Comparison of ENCODE assay signal across 18 cellular contexts in genomic region chr6:169707772-169708171, GRCh38. TPM values are rescaled to one million over a fixed set of nuclear protein-coding genes. Genes with fewer than 3 reads are reported as not detected.
DNase-seq lines count a peak whose midpoint lies in the region; ATAC-seq and TF ChIP-seq lines count a peak whose summit lies in the region.
"Had no signal": no experiment of that assay in that cellular context is flagged by ENCODE, and none has a peak within 500 bp of the region (broad histone marks: within the 10 kb centered on the region; RNA-seq: fewer than 3 reads in every experiment).

No MANE protein-coding gene starts in this region.

- no peak for DNase-seq in activated CD8-positive, alpha-beta T cell treated with anti-CD3 and anti-CD28 coated beads for 36 hours
- no peak for DNase-seq in activated CD8-positive, alpha-beta T cell treated with anti-CD3 and anti-CD28 coated beads, Interleukin-2, amount 10 ng/mL, durations not matched to agents 7 days and 5 days
- DNase-seq in DND-41 (no peak), OCI-M1 (lab: John Stamatoyannopoulos, UW) (peak; percentile 83), LoVo (ENCODE audit: low spot score) (no peak), WTC11 (ENCODE audit: low spot score) (no peak)
- DNase-seq in effector memory CD8-positive, alpha-beta T cell: no peak
- DNase-seq in stimulated activated CD4-positive, alpha-beta T cell treated with anti-CD3 and anti-CD28 coated beads, Interleukin-4, amount 100 ng/mL, for 4 hours: no peak
- DNase-seq: DMS153; effector memory CD4-positive, alpha-beta T cell; left lung; mucosa of descending colon; NCI-H187 treated with DMSO at 0.1 percent for 48 hours; SW 1271; WERI-Rb-1 had no signal

- H3K27me3 Mint-ChIP-seq in activated CD8-positive, alpha-beta T cell treated with anti-CD3 and anti-CD28 coated beads for 36 hours: no peaks in the 10 kb centered on the region
- no peaks in the 10 kb centered on the region for H3K27me3 Mint-ChIP-seq in activated CD8-positive, alpha-beta T cell treated with anti-CD3 and anti-CD28 coated beads, Interleukin-2, amount 10 ng/mL, durations not matched to agents 7 days and 5 days (ENCODE audit: low read depth)
- H3K27me3 Mint-ChIP-seq in effector memory CD8-positive, alpha-beta T cell: no peaks in the 10 kb centered on the region
- H3K27me3 Mint-ChIP-seq in WTC11 (ENCODE audit: low read depth): no peaks in the 10 kb centered on the region

- H3K4me1 Mint-ChIP-seq in activated CD8-positive, alpha-beta T cell treated with anti-CD3 and anti-CD28 coated beads for 36 hours (ENCODE audit: low read depth): peaks cover 48% of the 10 kb centered on the region
- H3K4me1 Mint-ChIP-seq in activated CD8-positive, alpha-beta T cell treated with anti-CD3 and anti-CD28 coated beads, Interleukin-2, amount 10 ng/mL, durations not matched to agents 7 days and 5 days (ENCODE audit: low read depth): peaks cover 30% of the 10 kb centered on the region
- H3K4me1 Mint-ChIP-seq in effector memory CD8-positive, alpha-beta T cell (ENCODE audit: low read depth in 2 of 2): peaks cover 7 to 29% of the 10 kb centered on the region in 2 donors
- peaks cover 17% of the 10 kb centered on the region for H3K4me1 Mint-ChIP-seq in WTC11

- intact Hi-C loops in activated CD8-positive, alpha-beta T cell treated with anti-CD3 and anti-CD28 coated beads for 36 hours (cut with micrococcal nuclease): no loop called here

- H3K27ac ChIP-seq in DND-41 (ENCODE audit: low read length): no peak overlapping the region
- H3K27ac ChIP-seq: left lung, neutrophil, thoracic aorta, WERI-Rb-1 had no signal

- CTCF ChIA-PET in activated CD8-positive, alpha-beta T cell treated with anti-CD3 and anti-CD28 coated beads for 36 hours (lab: Charles Lee): interaction anchor here (3.6 kb wide), 1 partner anchor 12 kb away, joined by 34 read pairs; no protein-coding TSS in a partner anchor
- CTCF ChIA-PET in activated CD8-positive, alpha-beta T cell treated with anti-CD3 and anti-CD28 coated beads, Interleukin-2, amount 10 ng/mL, durations not matched to agents 7 days and 5 days (lab: Charles Lee): no interaction called here
- CTCF ChIA-PET in WTC11 (lab: Charles Lee): interaction anchor here (0.7 kb wide), 1 partner anchor 822 kb away, joined by 3 read pairs; no protein-coding TSS in a partner anchor

- H3K9me3 Mint-ChIP-seq in activated CD8-positive, alpha-beta T cell treated with anti-CD3 and anti-CD28 coated beads for 36 hours: no peaks in the 10 kb centered on the region
- no peaks in the 10 kb centered on the region for H3K9me3 Mint-ChIP-seq in activated CD8-positive, alpha-beta T cell treated with anti-CD3 and anti-CD28 coated beads, Interleukin-2, amount 10 ng/mL, durations not matched to agents 7 days and 5 days (ENCODE audit: insufficient read depth)
- no peaks in the 10 kb centered on the region for H3K9me3 Mint-ChIP-seq in effector memory CD8-positive, alpha-beta T cell
- H3K9me3 Mint-ChIP-seq in WTC11: no peaks in the 10 kb centered on the region
- H3K9me3 Mint-ChIP-seq: CD14-positive monocyte had no signal

- H3K27me3 ChIP-seq in DND-41 (ENCODE audit: insufficient read depth, low read length, poor library complexity): no peaks in the 10 kb centered on the region
- H3K27me3 ChIP-seq: left lung, neutrophil had no signal

- H2AFZ ChIP-seq in DND-41 (ENCODE audit: low read depth, low read length): no peak overlapping the region

- peaks cover 48% of the 10 kb centered on the region for H3K79me2 ChIP-seq in DND-41 (ENCODE audit: insufficient read depth, low read length)

- H3K4me2 ChIP-seq in DND-41 (ENCODE audit: insufficient read depth, low read length): no peak overlapping the region

- H3K4me3 Mint-ChIP-seq in activated CD8-positive, alpha-beta T cell treated with anti-CD3 and anti-CD28 coated beads for 36 hours: no peak overlapping the region
- H3K4me3 Mint-ChIP-seq in activated CD8-positive, alpha-beta T cell treated with anti-CD3 and anti-CD28 coated beads, Interleukin-2, amount 10 ng/mL, durations not matched to agents 7 days and 5 days: no peak overlapping the region
- H3K4me3 Mint-ChIP-seq in effector memory CD8-positive, alpha-beta T cell: no peak overlapping the region
- no peak overlapping the region for H3K4me3 Mint-ChIP-seq in WTC11
- H3K4me3 Mint-ChIP-seq: CD14-positive monocyte had no signal

- POLR2A ChIA-PET in activated CD8-positive, alpha-beta T cell treated with anti-CD3 and anti-CD28 coated beads for 36 hours (lab: Charles Lee): interaction anchor here (0.6 to 4.6 kb wide), 5 partner anchors 9 to 18 kb away, joined by 3 to 28 read pairs (median 4); partner anchors contain the start of gene PHF10
- POLR2A ChIA-PET in activated CD8-positive, alpha-beta T cell treated with anti-CD3 and anti-CD28 coated beads, Interleukin-2, amount 10 ng/mL, durations not matched to agents 7 days and 5 days (lab: Charles Lee): interaction anchor here (1.1 to 1.2 kb wide), 2 partner anchors 12 to 16 kb away, joined by 3 to 4 read pairs; partner anchors contain the start of gene PHF10
- POLR2A ChIA-PET in WTC11 (lab: Charles Lee): no interaction called here

- TF ChIP-seq CTCF in activated CD8-positive, alpha-beta T cell treated with anti-CD3 and anti-CD28 coated beads for 36 hours (IDR thresholded peaks at IDR 0.05): no peak
- TF ChIP-seq CTCF in DND-41 (IDR thresholded peaks at IDR 0.05; ENCODE audit: borderline replicate concordance, extremely low read depth, low read length, poor library complexity, severe bottlenecking): no peak
- no peak for TF ChIP-seq CTCF in WTC11 (IDR thresholded peaks at IDR 0.05)

- H3K4me3 ChIP-seq in DND-41 (ENCODE audit: low read depth in 1 of 2, low read length in 2 of 2): no peak overlapping the region
- H3K4me3 ChIP-seq: left lung, mucosa of descending colon, thoracic aorta had no signal

- ATAC-seq in activated CD8-positive, alpha-beta T cell treated with anti-CD3 and anti-CD28 coated beads for 36 hours: peak; percentile 38
- ATAC-seq in activated CD8-positive, alpha-beta T cell treated with anti-CD3 and anti-CD28 coated beads, Interleukin-2, amount 10 ng/mL, durations not matched to agents 7 days and 5 days: no peak
- ATAC-seq in DND-41 (ENCODE audit: insufficient read depth, low read depth) (peak; percentile 36; the same call in 1 of the 3 replicates), WTC11 (no peak)
- ATAC-seq in effector memory CD8-positive, alpha-beta T cell (replicated peaks): no peak
- ATAC-seq: left lung, mucosa of descending colon had no signal

- H3K36me3 ChIP-seq in DND-41 (ENCODE audit: insufficient read depth, low read length): peaks cover 79% of the 10 kb centered on the region

- no peaks in the 10 kb centered on the region for H3K9me3 ChIP-seq in DND-41 (ENCODE audit: insufficient read depth, low read length, severe bottlenecking)
- H3K9me3 ChIP-seq: left lung, mucosa of descending colon, neutrophil, thoracic aorta had no signal

- no peak overlapping the region for H3K9ac ChIP-seq in DND-41 (ENCODE audit: low read depth, low read length)

- peaks cover 49% of the 10 kb centered on the region for H3K36me3 Mint-ChIP-seq in activated CD8-positive, alpha-beta T cell treated with anti-CD3 and anti-CD28 coated beads for 36 hours (ENCODE audit: low read depth)
- H3K36me3 Mint-ChIP-seq in activated CD8-positive, alpha-beta T cell treated with anti-CD3 and anti-CD28 coated beads, Interleukin-2, amount 10 ng/mL, durations not matched to agents 7 days and 5 days (ENCODE audit: low read depth): peaks cover 41% of the 10 kb centered on the region
- peaks cover 29% of the 10 kb centered on the region for H3K36me3 Mint-ChIP-seq in effector memory CD8-positive, alpha-beta T cell (ENCODE audit: insufficient read depth)
- peaks cover 23% of the 10 kb centered on the region for H3K36me3 Mint-ChIP-seq in WTC11

- peaks cover 18% of the 10 kb centered on the region for H4K20me1 ChIP-seq in DND-41 (ENCODE audit: insufficient read depth, low read length)

- peaks cover 33% of the 10 kb centered on the region for H3K4me1 ChIP-seq in DND-41 (ENCODE audit: insufficient read depth, low read length)

- H3K27ac Mint-ChIP-seq in activated CD8-positive, alpha-beta T cell treated with anti-CD3 and anti-CD28 coated beads for 36 hours: peak overlapping the region; percentile 70
- H3K27ac Mint-ChIP-seq in activated CD8-positive, alpha-beta T cell treated with anti-CD3 and anti-CD28 coated beads, Interleukin-2, amount 10 ng/mL, durations not matched to agents 7 days and 5 days: no peak overlapping the region
- H3K27ac Mint-ChIP-seq in effector memory CD8-positive, alpha-beta T cell: peak overlapping the region; percentile 23 to 46
- H3K27ac Mint-ChIP-seq in WTC11: no peak overlapping the region
- H3K27ac Mint-ChIP-seq: CD14-positive monocyte had no signal

RNA-seq across cellular contexts. Expression of gene C6orf120, which starts 5.8 kb away (rescaled TPM):
- total RNA-seq in activated CD8-positive, alpha-beta T cell treated with anti-CD3 and anti-CD28 coated beads for 36 hours: 10 to 100 TPM; 14.2 to 16.3 TPM
- total RNA-seq in activated CD8-positive, alpha-beta T cell treated with anti-CD3 and anti-CD28 coated beads, Interleukin-2, amount 10 ng/mL, durations not matched to agents 7 days and 5 days: 10 to 100 TPM; 17.4 to 18.3 TPM
- total RNA-seq in WTC11 (2021): 34.5 to 37.8 TPM (median 37.0 TPM) in 3 replicates

RNA-seq across cellular contexts. Expression of gene WDR27, which starts 5.9 kb away (rescaled TPM):
- total RNA-seq in activated CD8-positive, alpha-beta T cell treated with anti-CD3 and anti-CD28 coated beads for 36 hours: 10 to 100 TPM; 48.8 to 49.6 TPM
- total RNA-seq in activated CD8-positive, alpha-beta T cell treated with anti-CD3 and anti-CD28 coated beads, Interleukin-2, amount 10 ng/mL, durations not matched to agents 7 days and 5 days: 10 to 100 TPM; 22.9 to 25.3 TPM
- 83.4 to 126 TPM (median 90.6 TPM) in 3 replicates for total RNA-seq in WTC11 (2021)

RNA-seq across cellular contexts. Expression of gene PHF10, which starts 16.5 kb away (rescaled TPM):
- 10 to 100 TPM; 79.1 to 79.7 TPM for total RNA-seq in activated CD8-positive, alpha-beta T cell treated with anti-CD3 and anti-CD28 coated beads for 36 hours
- total RNA-seq in activated CD8-positive, alpha-beta T cell treated with anti-CD3 and anti-CD28 coated beads, Interleukin-2, amount 10 ng/mL, durations not matched to agents 7 days and 5 days: 10 to 100 TPM; 49.0 to 50.5 TPM
- 39.3 to 45.4 TPM (median 44.2 TPM) in 3 replicates for total RNA-seq in WTC11 (2021)

RNA-seq across cellular contexts. Expression of gene DYNLT2, which starts 43.6 kb away (rescaled TPM):
- 1 to 10 TPM; 2.2 to 2.4 TPM for total RNA-seq in activated CD8-positive, alpha-beta T cell treated with anti-CD3 and anti-CD28 coated beads for 36 hours
- 1 to 10 TPM; 2.1 to 2.6 TPM for total RNA-seq in activated CD8-positive, alpha-beta T cell treated with anti-CD3 and anti-CD28 coated beads, Interleukin-2, amount 10 ng/mL, durations not matched to agents 7 days and 5 days
- 1.3 to 1.7 TPM (median 1.5 TPM) in 3 replicates for total RNA-seq in WTC11 (2021)

RNA-seq across cellular contexts. Expression of gene ERMARD, which starts 43.6 kb away (rescaled TPM):
- 10 to 100 TPM; 24.9 to 26.6 TPM for total RNA-seq in activated CD8-positive, alpha-beta T cell treated with anti-CD3 and anti-CD28 coated beads for 36 hours
- total RNA-seq in activated CD8-positive, alpha-beta T cell treated with anti-CD3 and anti-CD28 coated beads, Interleukin-2, amount 10 ng/mL, durations not matched to agents 7 days and 5 days: 10 to 100 TPM; 28.7 to 33.0 TPM
- total RNA-seq in WTC11 (2021): 15.8 to 17.7 TPM (median 17.2 TPM) in 3 replicates

Comparison
In these comparisons a context has a peak if more than half of its experiments do, and no peak if none do; other contexts are left out.
1. ATAC-seq: peak in activated CD8-positive, alpha-beta T cell treated with anti-CD3 and anti-CD28 coated beads for 36 hours (single experiment) and DND-41 (single experiment); none in activated CD8-positive, alpha-beta T cell treated with anti-CD3 and anti-CD28 coated beads, Interleukin-2, amount 10 ng/mL, durations not matched to agents 7 days and 5 days (single experiment), effector memory CD8-positive, alpha-beta T cell (single experiment) and WTC11 (single experiment).
2. H3K27ac Mint-ChIP-seq: peak in activated CD8-positive, alpha-beta T cell treated with anti-CD3 and anti-CD28 coated beads for 36 hours (single experiment) and effector memory CD8-positive, alpha-beta T cell (2 of 2); none in activated CD8-positive, alpha-beta T cell treated with anti-CD3 and anti-CD28 coated beads, Interleukin-2, amount 10 ng/mL, durations not matched to agents 7 days and 5 days (single experiment) and WTC11 (single experiment).